8 cellular contexts compared by ENCODE assay signal in the genomic region with DNA sequence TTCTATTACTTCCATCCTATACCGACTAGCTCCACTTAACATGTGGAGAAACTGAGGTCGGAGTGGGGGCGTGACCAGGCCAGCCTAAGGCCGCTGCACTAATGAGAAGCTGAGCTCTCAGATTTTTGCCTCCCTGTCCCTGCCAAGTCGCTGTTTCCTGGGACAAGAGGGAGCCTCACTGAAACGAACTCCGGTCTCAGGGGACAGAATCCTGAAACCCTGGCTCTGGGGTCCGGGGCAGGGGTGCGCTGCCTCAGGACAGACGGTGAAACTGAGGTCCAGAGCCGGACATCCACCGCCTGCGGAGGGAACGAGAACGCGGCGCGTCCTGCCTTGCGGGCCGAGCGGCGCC. TPM values are rescaled to one million over a fixed set of nuclear protein-coding genes. Genes with fewer than 3 reads are reported as not detected.
DNase-seq lines count a peak whose midpoint lies in the region; ATAC-seq and TF ChIP-seq lines count a peak whose summit lies in the region.

No MANE protein-coding gene starts in this region.

- in situ Hi-C loops in ACHN (cut with HindIII; ENCODE audit: low pct_ligation_motif_present, low pct_unique_long_range_greater_than_20kb, low sequenced_read_pairs): no loop called here

- peaks cover 49% of the 10 kb centered on the region for H3K4me1 Mint-ChIP-seq in activated naive CD8-positive, alpha-beta T cell (ENCODE audit: low read depth)

- H3K4me1 ChIP-seq in iPS-15b (ENCODE audit: control insufficient read depth, insufficient read depth, low read length) (peaks cover 2% of the 10 kb centered on the region), smooth muscle cell (ENCODE audit: low read depth) (peaks cover 13% of the 10 kb centered on the region)

- ATAC-seq in HG03432 (IDR thresholded peaks at IDR 0.05; ENCODE audit: unreplicated experiment) (peak; percentile 13), HG03175 (IDR thresholded peaks at IDR 0.05; ENCODE audit: unreplicated experiment) (no peak), GM21619 (IDR thresholded peaks at IDR 0.05; ENCODE audit: unreplicated experiment) (no peak)

- H3K36me3 Mint-ChIP-seq in activated naive CD8-positive, alpha-beta T cell: peaks cover 8% of the 10 kb centered on the region

- H3K79me2 ChIP-seq in smooth muscle cell (ENCODE audit: low read depth): peaks cover 14% of the 10 kb centered on the region

- 8% methylated on average over 22 of the region's 22 CpGs for WGBS in smooth muscle cell (ENCODE audit: low lambda C conversion rate)

- no peaks in the 10 kb centered on the region for H4K20me1 ChIP-seq in smooth muscle cell (ENCODE audit: low read depth)

- H3K4me3 Mint-ChIP-seq in activated naive CD8-positive, alpha-beta T cell: peak overlapping the region; percentile 79

- TF ChIP-seq CTCF in smooth muscle cell (IDR thresholded peaks at IDR 0.05; ENCODE audit: borderline replicate concordance, insufficient read depth, poor library complexity, severe bottlenecking): no peak

- peak overlapping the region; percentile 96 for H2AFZ ChIP-seq in smooth muscle cell (ENCODE audit: low read depth)

- peak overlapping the region; percentile 60 for H3K9ac ChIP-seq in iPS-15b (ENCODE audit: low read depth, low read length)
- peak overlapping the region; percentile 60 for H3K9ac ChIP-seq in smooth muscle cell (ENCODE audit: low read depth)

- H3K9me3 Mint-ChIP-seq in activated naive CD8-positive, alpha-beta T cell (ENCODE audit: low read depth): no peaks in the 10 kb centered on the region

- peak overlapping the region; percentile 88 for H3K27ac Mint-ChIP-seq in activated naive CD8-positive, alpha-beta T cell

- peak overlapping the region; percentile 20 for H3K27ac ChIP-seq in smooth muscle cell (ENCODE audit: low read depth)

- DNase-seq in smooth muscle cell (lab: John Stamatoyannopoulos, UW; ENCODE audit: unreplicated experiment): no peak
- DNase-seq in KG1 (lab: John Stamatoyannopoulos, UW): no peak
- no peak for DNase-seq in ACHN

- H3K36me3 ChIP-seq in iPS-15b (ENCODE audit: control insufficient read depth, insufficient read depth, low read length) (no peaks in the 10 kb centered on the region), smooth muscle cell (ENCODE audit: low read depth) (no peaks in the 10 kb centered on the region)

- H3K27me3 ChIP-seq in iPS-15b (ENCODE audit: control insufficient read depth, insufficient read depth, low read length) (peaks cover 38% of the 10 kb centered on the region), smooth muscle cell (ENCODE audit: low read depth) (no peaks in the 10 kb centered on the region)

- peak overlapping the region; percentile 91 for H3K4me2 ChIP-seq in smooth muscle cell

- H3K4me3 ChIP-seq in iPS-15b (ENCODE audit: low read depth, low read length) (peak overlapping the region; percentile 56), smooth muscle cell (peak overlapping the region; percentile 66)

- no peaks in the 10 kb centered on the region for H3K9me3 ChIP-seq in iPS-15b (ENCODE audit: control insufficient read depth, insufficient read depth, low read length)
- H3K9me3 ChIP-seq in smooth muscle cell (replicated peaks; ENCODE audit: low read depth): no peaks in the 10 kb centered on the region

- H3K27me3 Mint-ChIP-seq in activated naive CD8-positive, alpha-beta T cell: no peaks in the 10 kb centered on the region

- no peaks in the 10 kb centered on the region for H3F3A ChIP-seq in smooth muscle cell (ENCODE audit: low read depth)

RNA-seq across cellular contexts. Expression of gene GPX7, which starts 0.2 kb away (rescaled TPM):
- total RNA-seq in smooth muscle cell: 164 and 192 TPM in 2 replicates
- polyA plus RNA-seq in smooth muscle cell: 136 and 164 TPM in 2 replicates

RNA-seq across cellular contexts. Expression of gene SHISAL2A, which starts 31.0 kb away (rescaled TPM):
- total RNA-seq in smooth muscle cell: 2.3 TPM in 1 of 2 replicates, not detected in the other
- polyA plus RNA-seq in smooth muscle cell: 0.66 and 0.98 TPM in 2 replicates

RNA-seq across cellular contexts. Expression of gene TUT4, which starts 49.1 kb away (rescaled TPM):
- 33.9 and 58.3 TPM in 2 replicates for total RNA-seq in smooth muscle cell
- polyA plus RNA-seq in smooth muscle cell: 13.9 and 31.3 TPM in 2 replicates
